ENCODE assay signal across 12 cellular contexts in the genomic region with DNA sequence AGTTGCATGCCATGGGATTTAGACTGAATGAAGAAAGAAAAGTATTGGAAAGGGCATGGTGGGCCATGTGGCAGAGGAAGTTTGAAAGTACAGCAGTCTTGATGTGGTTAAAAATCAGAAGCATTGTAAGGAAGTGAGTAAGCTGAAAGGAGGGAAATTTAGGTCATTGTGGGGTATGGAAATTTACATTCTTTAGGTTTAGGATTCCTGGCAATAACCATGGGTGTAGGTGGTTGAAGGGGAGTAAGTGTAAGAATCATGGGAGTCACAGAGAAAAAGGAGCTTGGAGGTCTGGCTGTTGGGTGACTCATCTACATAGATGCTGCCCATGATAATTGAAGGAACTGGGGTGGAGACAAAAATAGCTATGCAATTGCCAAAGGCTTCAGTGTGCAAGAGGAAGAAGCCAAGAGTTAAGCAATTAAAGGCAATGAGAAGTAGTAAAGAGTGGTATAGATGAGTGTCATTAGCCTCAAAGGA.
A peak's percentile ranks its signal among the peaks of the same experiment; 100 is the strongest.
DNase-seq lines count a peak whose midpoint lies in the region; ATAC-seq and TF ChIP-seq lines count a peak whose summit lies in the region.
"Had no signal": no experiment of that assay in that cellular context is flagged by ENCODE, and none has a peak within 500 bp of the region (broad histone marks: within the 10 kb centered on the region; RNA-seq: fewer than 3 reads in every experiment).

No MANE protein-coding gene starts in this region.

- peak; percentile 48 to 91 for DNase-seq in HL-60 (ENCODE audit: low read depth in 1 of 2, low spot score in 1 of 2)
- DNase-seq in fibroblast of the conjunctiva (ENCODE audit: low read depth) = peak; percentile 86
- peak; percentile 75 for DNase-seq in superior temporal gyrus (ENCODE audit: extremely low spot score)
- DNase-seq in stimulated activated CD4-positive, alpha-beta T cell treated with anti-CD3 and anti-CD28 coated beads, Interleukin-15, amount 100 ng/mL, for 24 hours = no peak
- no peak for DNase-seq in epidermal melanocyte (ENCODE audit: insufficient read length, low spot score)
- no peak for DNase-seq in left colon
- DNase-seq: activated CD4-positive, alpha-beta T cell treated with anti-CD3 and anti-CD28 coated beads for 4 hours; DND-41; midbrain; right lobe of liver; SJCRH30 had no signal

- ATAC-seq in SK-N-SH treated with all-trans-retinoic acid at 6 μM for 48 hours (peak; percentile 69; the same call in 2 of the 3 replicates), left colon (no peak)
- ATAC-seq: right lobe of liver had no signal

- intact Hi-C loops in left colon (cut with DNase I, micrococcal nuclease) = no loop called here

- H3K4me3 ChIP-seq in HL-60 (replicated peaks; ENCODE audit: insufficient read depth, low read length) = no peak overlapping the region
- H3K4me3 ChIP-seq: right lobe of liver, SJCRH30 had no signal

- TF ChIP-seq CTCF in HL-60 (IDR thresholded peaks at IDR 0.05; ENCODE audit: insufficient read depth, low read length) = no peak

- no peaks in the 10 kb centered on the region for H3K27me3 ChIP-seq in HL-60 (ENCODE audit: insufficient read depth, poor library complexity, severe bottlenecking)
- H3K27me3 ChIP-seq: right lobe of liver, SJCRH30 had no signal

- no peak overlapping the region for H3K27ac ChIP-seq in HL-60 (replicated peaks)
- H3K27ac ChIP-seq: right lobe of liver, SJCRH30 had no signal

TF ChIP-seq in SK-N-SH treated with all-trans-retinoic acid at 6 μM for 48 hours, 23 proteins besides CTCF, POLR2A, EP300 and RAD21:
- TF ChIP-seq ESRRG (CRISPR knock-in tag; IDR thresholded peaks at IDR 0.05) (no peak), TCF4 (CRISPR knock-in tag; IDR thresholded peaks at IDR 0.05; ENCODE audit: borderline replicate concordance) (no peak), RARB (CRISPR knock-in tag; IDR thresholded peaks at IDR 0.05) (no peak), ZFP30 (CRISPR knock-in tag; IDR thresholded peaks at IDR 0.05) (no peak)

Comparison
In these comparisons a context has a peak if more than half of its experiments do, and no peak if none do; other contexts are left out.
1. DNase-seq: peak in HL-60 (2 of 2), fibroblast of the conjunctiva (single experiment) and superior temporal gyrus (single experiment); none in stimulated activated CD4-positive, alpha-beta T cell treated with anti-CD3 and anti-CD28 coated beads, Interleukin-15, amount 100 ng/mL, for 24 hours (single experiment), epidermal melanocyte (single experiment) and left colon (0 of 2).